Comparison of ENCODE assay signal across 11 cellular contexts in genomic region chr6:135850882-135851281, GRCh38. TPM values are rescaled to one million over a fixed set of nuclear protein-coding genes. Genes with fewer than 3 reads are reported as not detected.
DNase-seq lines count a peak whose midpoint lies in the region; ATAC-seq and TF ChIP-seq lines count a peak whose summit lies in the region.
"Had no signal": no experiment of that assay in that cellular context is flagged by ENCODE, and none has a peak within 500 bp of the region (broad histone marks: within the 10 kb centered on the region; RNA-seq: fewer than 3 reads in every experiment).

No MANE protein-coding gene starts in this region.

- TF ChIP-seq POLR2A in lower leg skin (IDR thresholded peaks at IDR 0.05): no peak

- no peak overlapping the region for H4K91ac ChIP-seq in trophoblast cell (ENCODE audit: low read depth, low read length)

- peak overlapping the region; percentile 61 for H3K4me3 ChIP-seq in AG10803 (ENCODE audit: low read length)
- H3K4me3 ChIP-seq in HL-60 (replicated peaks; ENCODE audit: insufficient read depth, low read length): no peak overlapping the region
- H3K4me3 ChIP-seq in dorsolateral prefrontal cortex: peak overlapping the region in 33 of 59 donors; percentile 23 to 67 (median 54)
- no peak overlapping the region for H3K4me3 ChIP-seq in trophoblast cell (ENCODE audit: low read depth, low read length)
- H3K4me3 ChIP-seq in lower leg skin (ENCODE audit: low read depth, poor library complexity, severe bottlenecking): no peak overlapping the region

- no peak overlapping the region for H3K14ac ChIP-seq in trophoblast cell (ENCODE audit: low read length)

- H3K4me2 ChIP-seq in trophoblast cell (ENCODE audit: low read length): no peak overlapping the region

- no peaks in the 10 kb centered on the region for H3K36me3 ChIP-seq in trophoblast cell (ENCODE audit: control insufficient read depth in 1 of 2, insufficient read depth in 2 of 2, low read length in 2 of 2)
- H3K36me3 ChIP-seq: neutrophil had no signal

- H2BK12ac ChIP-seq in trophoblast cell (ENCODE audit: low read length): peak overlapping the region; percentile 83

- no peaks in the 10 kb centered on the region for H3K36me3 Mint-ChIP-seq in activated CD8-positive, alpha-beta T cell treated with anti-CD3 and anti-CD28 coated beads, Interleukin-2, amount 10 ng/mL, durations not matched to agents 7 days and 5 days (ENCODE audit: low read depth)

- H3K27me3 ChIP-seq in HL-60 (ENCODE audit: insufficient read depth, poor library complexity, severe bottlenecking): no peaks in the 10 kb centered on the region
- no peaks in the 10 kb centered on the region for H3K27me3 ChIP-seq in dorsolateral prefrontal cortex
- no peaks in the 10 kb centered on the region for H3K27me3 ChIP-seq in trophoblast cell (ENCODE audit: insufficient read depth, low read length)
- H3K27me3 ChIP-seq: neutrophil had no signal

- intact Hi-C loops in dorsolateral prefrontal cortex (cut with DNase I): no loop called here
- intact Hi-C loops in lower leg skin (cut with DNase I; ENCODE audit: low total_unique reads): no loop called here

- no peak overlapping the region for H3K23ac ChIP-seq in trophoblast cell (ENCODE audit: low read length)

- CTCF ChIA-PET in activated CD8-positive, alpha-beta T cell treated with anti-CD3 and anti-CD28 coated beads, Interleukin-2, amount 10 ng/mL, durations not matched to agents 7 days and 5 days (lab: Charles Lee): interaction anchor here (0.8 to 4.6 kb wide), 4 partner anchors 16 to 59 kb away, joined by 3 to 24 read pairs (median 4); no protein-coding TSS in a partner anchor

- H3K4me1 Mint-ChIP-seq in activated CD8-positive, alpha-beta T cell treated with anti-CD3 and anti-CD28 coated beads, Interleukin-2, amount 10 ng/mL, durations not matched to agents 7 days and 5 days (ENCODE audit: low read depth): peaks cover 13% of the 10 kb centered on the region

- H2BK120ac ChIP-seq in trophoblast cell (ENCODE audit: insufficient read depth, low read length, poor library complexity): peak overlapping the region; percentile 12

- no peak overlapping the region for H4K12ac ChIP-seq in trophoblast cell (ENCODE audit: low read depth, low read length)

- H3K27ac Mint-ChIP-seq in activated CD8-positive, alpha-beta T cell treated with anti-CD3 and anti-CD28 coated beads, Interleukin-2, amount 10 ng/mL, durations not matched to agents 7 days and 5 days: no peak overlapping the region

- no peak overlapping the region for H4K8ac ChIP-seq in trophoblast cell (ENCODE audit: low read depth, low read length)

- DNase-seq in AG10803 (ENCODE audit: low read depth) (no peak), HL-60 (ENCODE audit: low read depth in 1 of 2, low spot score in 1 of 2) (no peak), dorsolateral prefrontal cortex (no peak), trophoblast cell (no peak), cortex of kidney (lab: John Stamatoyannopoulos, UW) (no peak), lower leg skin (ENCODE audit: low spot score in 2 of 2) (no peak)
- no peak for DNase-seq in activated CD8-positive, alpha-beta T cell treated with anti-CD3 and anti-CD28 coated beads, Interleukin-2, amount 10 ng/mL, durations not matched to agents 7 days and 5 days
- no peak for DNase-seq in activated CD8-positive, alpha-beta memory T cell treated with anti-CD3 and anti-CD28 coated beads, Interleukin-2, amount 50 U/mL, for 4 hours
- DNase-seq: COR-L47, NCI-H187 treated with DMSO at 0.1 percent for 48 hours had no signal

- H3K9ac ChIP-seq in trophoblast cell (ENCODE audit: low read length): no peak overlapping the region

- no peak overlapping the region for H2AFZ ChIP-seq in trophoblast cell (ENCODE audit: insufficient read depth, low read length, poor library complexity)

- H3K4me1 ChIP-seq in trophoblast cell (ENCODE audit: control insufficient read depth in 1 of 2, insufficient read depth in 2 of 2, low read length in 2 of 2): no peaks in the 10 kb centered on the region

- H3K27me3 Mint-ChIP-seq in activated CD8-positive, alpha-beta T cell treated with anti-CD3 and anti-CD28 coated beads, Interleukin-2, amount 10 ng/mL, durations not matched to agents 7 days and 5 days (ENCODE audit: low read depth): no peaks in the 10 kb centered on the region

- POLR2A ChIA-PET in activated CD8-positive, alpha-beta T cell treated with anti-CD3 and anti-CD28 coated beads, Interleukin-2, amount 10 ng/mL, durations not matched to agents 7 days and 5 days (lab: Charles Lee): interaction anchor here (1.3 to 1.6 kb wide), 2 partner anchors 30 to 439 kb away, joined by 3 to 6 read pairs; partner anchors contain the start of gene BCLAF1

- WGBS in trophoblast cell (ENCODE audit: extremely low coverage, insufficient coverage, insufficient read length): no CpG with 5 or more reads among the region's 3 CpGs
- WGBS in lower leg skin, 2 donors: 25 to 26% methylated on average over 3 of the region's 3 CpGs

- H3K79me2 ChIP-seq in trophoblast cell (ENCODE audit: control insufficient read depth, insufficient read depth, low read length, poor library complexity): no peaks in the 10 kb centered on the region

- no peak overlapping the region for H3K18ac ChIP-seq in trophoblast cell (ENCODE audit: low read length)

- no peak for ATAC-seq in activated CD8-positive, alpha-beta T cell treated with anti-CD3 and anti-CD28 coated beads, Interleukin-2, amount 10 ng/mL, durations not matched to agents 7 days and 5 days

- H3K79me1 ChIP-seq in trophoblast cell (ENCODE audit: low read length): no peaks in the 10 kb centered on the region

- H3K4ac ChIP-seq in trophoblast cell (ENCODE audit: low read depth, low read length): no peak overlapping the region

- H3K4me3 Mint-ChIP-seq in activated CD8-positive, alpha-beta T cell treated with anti-CD3 and anti-CD28 coated beads, Interleukin-2, amount 10 ng/mL, durations not matched to agents 7 days and 5 days: no peak overlapping the region

- H3K9me3 Mint-ChIP-seq in activated CD8-positive, alpha-beta T cell treated with anti-CD3 and anti-CD28 coated beads, Interleukin-2, amount 10 ng/mL, durations not matched to agents 7 days and 5 days (ENCODE audit: insufficient read depth): no peaks in the 10 kb centered on the region

- H3K27ac ChIP-seq in HL-60 (replicated peaks) (0 out of 2 replicates have a peak overlapping the region, but pooled peaks have one; percentile 6), dorsolateral prefrontal cortex (peak overlapping the region in 28 of 59 donors; percentile 22 to 84 (median 60)), trophoblast cell (ENCODE audit: low read depth, low read length) (no peak overlapping the region)
- H3K27ac ChIP-seq: neutrophil had no signal

- no peak overlapping the region for H2AK5ac ChIP-seq in trophoblast cell (ENCODE audit: low read length)

- H2BK5ac ChIP-seq in trophoblast cell (ENCODE audit: low read depth, low read length, poor library complexity): no peak overlapping the region

- TF ChIP-seq CTCF in AG10803 (conservative IDR thresholded peaks at IDR 0.05; ENCODE audit: low read length) (no peak), HL-60 (IDR thresholded peaks at IDR 0.05; ENCODE audit: insufficient read depth, low read length) (no peak), dorsolateral prefrontal cortex (IDR thresholded peaks at IDR 0.05 in 54 of 56, conservative IDR thresholded peaks at IDR 0.05 in 2 of 56; ENCODE audit: low read depth in 1 of 56, partially characterized antibody in 56 of 56) (no peak), lower leg skin (IDR thresholded peaks at IDR 0.05) (no peak)

- no peaks in the 10 kb centered on the region for H3K9me3 ChIP-seq in trophoblast cell (ENCODE audit: insufficient read depth, low read depth, low read length)
- H3K9me3 ChIP-seq: neutrophil had no signal

RNA-seq across cellular contexts. Expression of gene PDE7B, which starts 0.6 kb away (rescaled TPM):
- total RNA-seq in dorsolateral prefrontal cortex (10 to 100 TPM in 116 of 120 experiments, 1 to 10 TPM in 4; 7.9 to 33.2 (median 16.3) TPM), lower leg skin (1 to 10 TPM in 2 of 4 donors, under 1 TPM in 2; 0.30 to 1.5 (median 0.89) TPM)
- 0.05 and 0.08 TPM in 2 replicates for polyA plus RNA-seq in trophoblast cell (2013)
- under 1 TPM; 0.29 to 0.34 TPM for total RNA-seq in activated CD8-positive, alpha-beta T cell treated with anti-CD3 and anti-CD28 coated beads, Interleukin-2, amount 10 ng/mL, durations not matched to agents 7 days and 5 days

Comparison
In these comparisons a context has a peak if more than half of its experiments do, and no peak if none do; other contexts are left out.
1. H3K4me3 ChIP-seq: peak in AG10803 (single experiment) and dorsolateral prefrontal cortex (33 of 59); none in HL-60 (single experiment), trophoblast cell (single experiment) and lower leg skin (single experiment).